In genomic region chr11:3095712-3096361, GRCh38 we compare ENCODE assay signal across 8 cellular contexts. TPM values are rescaled to one million over a fixed set of nuclear protein-coding genes. Genes with fewer than 3 reads are reported as not detected.
DNase-seq lines count a peak whose midpoint lies in the region; ATAC-seq and TF ChIP-seq lines count a peak whose summit lies in the region.

No MANE protein-coding gene starts in this region.

- intact Hi-C loops in activated CD4-positive, alpha-beta memory T cell treated with anti-CD3 and anti-CD28 coated beads for 36 hours (cut with micrococcal nuclease): no loop called here

- no peak for TF ChIP-seq CTCF in endothelial cell (IDR thresholded peaks at IDR 0.05; ENCODE audit: unreplicated experiment)

- H3K9me3 Mint-ChIP-seq in endothelial cell (ENCODE audit: unreplicated experiment): no peaks in the 10 kb centered on the region
- no peaks in the 10 kb centered on the region for H3K9me3 Mint-ChIP-seq in activated CD4-positive, alpha-beta memory T cell treated with anti-CD3 and anti-CD28 coated beads for 36 hours

- ATAC-seq in GM21825 (IDR thresholded peaks at IDR 0.05; ENCODE audit: unreplicated experiment): no peak

- peaks cover 30% of the 10 kb centered on the region for H3K36me3 Mint-ChIP-seq in endothelial cell (ENCODE audit: low read depth, unreplicated experiment)
- no peaks in the 10 kb centered on the region for H3K36me3 Mint-ChIP-seq in activated CD4-positive, alpha-beta memory T cell treated with anti-CD3 and anti-CD28 coated beads for 36 hours

- POLR2A ChIA-PET in activated CD4-positive, alpha-beta memory T cell treated with anti-CD3 and anti-CD28 coated beads for 36 hours (lab: Charles Lee): interaction anchor here (0.5 kb wide), 1 partner anchor 362 kb away, joined by 3 read pairs; no protein-coding TSS in a partner anchor

- CTCF ChIA-PET in activated CD4-positive, alpha-beta memory T cell treated with anti-CD3 and anti-CD28 coated beads for 36 hours (lab: Charles Lee): interaction anchor here (2.8 kb wide), 1 partner anchor 58 kb away, joined by 8 read pairs; no protein-coding TSS in a partner anchor

- DNase-seq in DMS53 (lab: John Stamatoyannopoulos, UW): peak; percentile 14
- no peak for DNase-seq in DMS53 treated with DMSO at 0.1 percent for 48 hours (lab: John Stamatoyannopoulos, UW; ENCODE audit: unreplicated experiment)
- no peak for DNase-seq in endothelial cell (ENCODE audit: low spot score)
- DNase-seq in lung microvascular endothelial cell (ENCODE audit: low read depth in 2 of 2): peak; percentile 96 to 97
- peak; percentile 44 for DNase-seq in ureter (ENCODE audit: low spot score)
- DNase-seq in Kasumi-1 (lab: John Stamatoyannopoulos, UW): no peak
- no peak for DNase-seq in activated CD4-positive, alpha-beta memory T cell treated with anti-CD3 and anti-CD28 coated beads for 36 hours

- peaks cover 4% of the 10 kb centered on the region for H3K27me3 Mint-ChIP-seq in endothelial cell (ENCODE audit: unreplicated experiment)
- peaks cover 1% of the 10 kb centered on the region for H3K27me3 Mint-ChIP-seq in activated CD4-positive, alpha-beta memory T cell treated with anti-CD3 and anti-CD28 coated beads for 36 hours

- H3K27ac Mint-ChIP-seq in endothelial cell (ENCODE audit: unreplicated experiment): peak overlapping the region; percentile 54
- no peak overlapping the region for H3K27ac Mint-ChIP-seq in activated CD4-positive, alpha-beta memory T cell treated with anti-CD3 and anti-CD28 coated beads for 36 hours

- H3K4me3 Mint-ChIP-seq in endothelial cell (ENCODE audit: unreplicated experiment): peak overlapping the region; percentile 18
- no peak overlapping the region for H3K4me3 Mint-ChIP-seq in activated CD4-positive, alpha-beta memory T cell treated with anti-CD3 and anti-CD28 coated beads for 36 hours

- H3K4me1 Mint-ChIP-seq in endothelial cell (ENCODE audit: unreplicated experiment): peaks cover 19% of the 10 kb centered on the region
- peaks cover 7% of the 10 kb centered on the region for H3K4me1 Mint-ChIP-seq in activated CD4-positive, alpha-beta memory T cell treated with anti-CD3 and anti-CD28 coated beads for 36 hours (ENCODE audit: low read depth)

RNA-seq across cellular contexts. Expression of gene CARS1, which starts 38.6 kb away (rescaled TPM):
- total RNA-seq in endothelial cell (ENCODE audit: unreplicated experiment): 47.6 TPM
- 27.7 and 42.1 TPM in 2 replicates for total RNA-seq in lung microvascular endothelial cell
- 90.0 TPM for total RNA-seq in ureter
- 10 to 100 TPM; 94.7 to 97.5 TPM for total RNA-seq in activated CD4-positive, alpha-beta memory T cell treated with anti-CD3 and anti-CD28 coated beads for 36 hours

Comparison
In these comparisons a context has a peak if more than half of its experiments do, and no peak if none do; other contexts are left out.
1. DNase-seq: peak in DMS53 (single experiment), lung microvascular endothelial cell (2 of 2) and ureter (single experiment); none in DMS53 treated with DMSO at 0.1 percent for 48 hours (single experiment), endothelial cell (single experiment), Kasumi-1 (0 of 2) and activated CD4-positive, alpha-beta memory T cell treated with anti-CD3 and anti-CD28 coated beads for 36 hours (single experiment).